ENCODE assay signal across 1 cellular context in genomic region chr11:6615882-6616585, GRCh38.
TF ChIP-seq lines count a peak whose summit lies in the region.

No MANE protein-coding gene starts in this region.

TF ChIP-seq in K562, 482 proteins besides CTCF, POLR2A, EP300 and RAD21:
- TF ChIP-seq HDAC8 (tag; IDR thresholded peaks at IDR 0.05), result no peak
- no peak for TF ChIP-seq NFE2L1 (tag; IDR thresholded peaks at IDR 0.05; ENCODE audit: borderline replicate concordance, low read depth)
- TF ChIP-seq NR2C1 (IDR thresholded peaks at IDR 0.05), result no peak
- peak; percentile 48; the same call in 1 of the 2 replicates for TF ChIP-seq NR2C1 (tag; IDR thresholded peaks at IDR 0.05)
- TF ChIP-seq NFIX (CRISPR knock-in tag; IDR thresholded peaks at IDR 0.05; ENCODE audit: low read depth), result no peak
